In the genomic region with DNA sequence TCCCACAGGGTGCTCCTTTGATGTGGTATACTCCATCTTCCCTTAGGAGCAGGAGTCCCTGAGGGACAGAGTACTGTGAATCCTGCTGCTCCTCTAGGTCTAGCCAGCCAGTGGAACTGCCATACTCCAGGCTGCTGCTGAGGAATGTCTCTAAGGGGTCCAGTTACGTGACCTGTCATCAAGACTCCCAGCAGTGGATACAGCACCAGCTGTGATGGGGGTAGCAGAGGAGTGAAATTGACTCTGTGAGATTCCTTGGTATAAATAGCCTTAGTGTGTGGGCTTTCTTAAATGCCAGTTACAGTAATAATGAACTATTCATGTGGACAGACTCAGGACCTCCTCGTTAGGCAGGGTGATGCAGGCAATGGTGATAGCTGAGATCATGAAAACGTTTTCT, we compare ENCODE assay signal across 28 cellular contexts.
"Had no signal": no experiment of that assay in that cellular context is flagged by ENCODE, and none has a peak within 500 bp of the region (broad histone marks: within the 10 kb centered on the region; RNA-seq: fewer than 3 reads in every experiment).

No MANE protein-coding gene starts in this region.

- DNase-seq: activated B cell treated with CpG ODN at 0.5 μM for 24 hours; activated CD4-positive, alpha-beta T cell treated with anti-CD3 and anti-CD28 coated beads, Interleukin-2, amount 50 U/mL, for 1 hour; activated CD8-positive, alpha-beta T cell treated with anti-CD3 and anti-CD28 coated beads for 36 hours; activated naive CD8-positive, alpha-beta T cell treated with anti-CD3 and anti-CD28 coated beads, Interleukin-2, amount 50 U/mL, for 24 hours; activated T-cell treated with anti-CD3 and anti-CD28 coated beads, Interleukin-2, amount 50 U/mL, for 4 hours; amygdala; dermis blood vessel endothelial cell; effector CD4-positive, alpha-beta T cell; foreskin keratinocyte; islet precursor cell; left ventricle myocardium superior; mammary epithelial cell; midbrain; natural killer cell; right lobe of liver; small intestine; stimulated activated CD4-positive, alpha-beta T cell treated with anti-CD3 and anti-CD28 coated beads, Interleukin-4, amount 100 ng/mL, for 24 hours; SW 1271; T-helper 9 cell; trophoblast cell had no signal

- ATAC-seq: activated CD8-positive, alpha-beta T cell treated with anti-CD3 and anti-CD28 coated beads for 36 hours; activated naive CD8-positive, alpha-beta T cell treated with anti-CD3 and anti-CD28 coated beads, Interleukin-2, amount 50 U/mL, for 24 hours; activated T-cell treated with anti-CD3 and anti-CD28 coated beads, Interleukin-2, amount 50 U/mL, for 4 hours; activated T-helper 17 cell treated with anti-CD3 and anti-CD28 coated beads, Interleukin-2, amount 50 U/mL, for 72 hours; foreskin keratinocyte; left ventricle myocardium superior; natural killer cell; right lobe of liver; stimulated activated effector memory CD8-positive, alpha-beta T cell treated with anti-CD3 and anti-CD28 coated beads, Interleukin-12 subunit alpha, Interleukin-12 subunit beta, amount 100 ng/mL, for 72 hours had no signal

- H3K27ac ChIP-seq: esophagus muscularis mucosa, foreskin keratinocyte, right lobe of liver, thoracic aorta had no signal

- H3K4me3 ChIP-seq: esophagus muscularis mucosa, right lobe of liver, thoracic aorta had no signal

- H3K27ac Mint-ChIP-seq: activated B cell treated with CpG ODN at 0.5 μM for 24 hours; activated CD8-positive, alpha-beta T cell treated with anti-CD3 and anti-CD28 coated beads for 36 hours; activated naive CD4-positive, alpha-beta T cell treated with anti-CD3 and anti-CD28 coated beads, Interleukin-2, amount 50 U/mL, for 24 hours; activated naive CD8-positive, alpha-beta T cell treated with anti-CD3 and anti-CD28 coated beads, Interleukin-2, amount 50 U/mL, for 24 hours; activated T-helper 17 cell treated with anti-CD3 and anti-CD28 coated beads, Interleukin-2, amount 50 U/mL, for 72 hours; natural killer cell; stimulated activated effector memory CD8-positive, alpha-beta T cell treated with anti-CD3 and anti-CD28 coated beads, Interleukin-12 subunit alpha, Interleukin-12 subunit beta, amount 100 ng/mL, for 72 hours; stimulated activated naive CD8-positive, alpha-beta T cell treated with anti-CD3 and anti-CD28 coated beads, Interleukin-15, Interleukin-2, amounts not matched to agents 100 ng/mL and 50 ng/mL, for 24 hours; T-helper 1 cell treated with Interleukin-12 subunit alpha and Interleukin-12 subunit beta and Interleukin-4 antibody, amounts not matched to agents 30 μg/mL and 1 μg/mL, for 36 hours had no signal

- H3K36me3 Mint-ChIP-seq: activated naive CD4-positive, alpha-beta T cell treated with anti-CD3 and anti-CD28 coated beads, Interleukin-2, amount 50 U/mL, for 24 hours; natural killer cell; stimulated activated effector memory CD8-positive, alpha-beta T cell treated with anti-CD3 and anti-CD28 coated beads, Interleukin-12 subunit alpha, Interleukin-12 subunit beta, amount 100 ng/mL, for 72 hours had no signal

- H3K36me3 ChIP-seq: esophagus muscularis mucosa, right lobe of liver, thoracic aorta had no signal

- H3K27me3 ChIP-seq: esophagus muscularis mucosa, foreskin keratinocyte, right lobe of liver had no signal

- H3K4me1 ChIP-seq: esophagus muscularis mucosa, foreskin keratinocyte, right lobe of liver had no signal

- H3K4me3 Mint-ChIP-seq: activated B cell treated with CpG ODN at 0.5 μM for 24 hours; activated CD8-positive, alpha-beta T cell treated with anti-CD3 and anti-CD28 coated beads for 36 hours; activated naive CD4-positive, alpha-beta T cell treated with anti-CD3 and anti-CD28 coated beads, Interleukin-2, amount 50 U/mL, for 24 hours; activated naive CD8-positive, alpha-beta T cell treated with anti-CD3 and anti-CD28 coated beads, Interleukin-2, amount 50 U/mL, for 24 hours; activated T-cell treated with anti-CD3 and anti-CD28 coated beads, Interleukin-2, amount 50 U/mL, for 4 hours; activated T-helper 17 cell treated with anti-CD3 and anti-CD28 coated beads, Interleukin-2, amount 50 U/mL, for 72 hours; central memory CD8-positive, alpha-beta T cell; stimulated activated effector memory CD8-positive, alpha-beta T cell treated with anti-CD3 and anti-CD28 coated beads, Interleukin-12 subunit alpha, Interleukin-12 subunit beta, amount 100 ng/mL, for 72 hours; stimulated activated naive CD8-positive, alpha-beta T cell treated with anti-CD3 and anti-CD28 coated beads, Interleukin-15, Interleukin-2, amounts not matched to agents 100 ng/mL and 50 ng/mL, for 24 hours; T-helper 1 cell treated with Interleukin-12 subunit alpha and Interleukin-12 subunit beta and Interleukin-4 antibody, amounts not matched to agents 30 μg/mL and 1 μg/mL, for 36 hours had no signal

- H3K9me3 ChIP-seq: esophagus muscularis mucosa, right lobe of liver, thoracic aorta had no signal

- H3K27me3 Mint-ChIP-seq: activated B cell treated with CpG ODN at 0.5 μM for 24 hours; activated CD8-positive, alpha-beta T cell treated with anti-CD3 and anti-CD28 coated beads for 36 hours; activated naive CD4-positive, alpha-beta T cell treated with anti-CD3 and anti-CD28 coated beads, Interleukin-2, amount 50 U/mL, for 24 hours; activated naive CD8-positive, alpha-beta T cell treated with anti-CD3 and anti-CD28 coated beads, Interleukin-2, amount 50 U/mL, for 24 hours; activated T-helper 17 cell treated with anti-CD3 and anti-CD28 coated beads, Interleukin-2, amount 50 U/mL, for 72 hours; central memory CD8-positive, alpha-beta T cell; stimulated activated naive CD8-positive, alpha-beta T cell treated with anti-CD3 and anti-CD28 coated beads, Interleukin-15, Interleukin-2, amounts not matched to agents 100 ng/mL and 50 ng/mL, for 24 hours had no signal

- H3K9me3 Mint-ChIP-seq: activated B cell treated with CpG ODN at 0.5 μM for 24 hours; activated CD8-positive, alpha-beta T cell treated with anti-CD3 and anti-CD28 coated beads for 36 hours; activated naive CD4-positive, alpha-beta T cell treated with anti-CD3 and anti-CD28 coated beads, Interleukin-2, amount 50 U/mL, for 24 hours; activated T-helper 17 cell treated with anti-CD3 and anti-CD28 coated beads, Interleukin-2, amount 50 U/mL, for 72 hours; central memory CD8-positive, alpha-beta T cell; natural killer cell; stimulated activated effector memory CD8-positive, alpha-beta T cell treated with anti-CD3 and anti-CD28 coated beads, Interleukin-12 subunit alpha, Interleukin-12 subunit beta, amount 100 ng/mL, for 72 hours; stimulated activated naive CD8-positive, alpha-beta T cell treated with anti-CD3 and anti-CD28 coated beads, Interleukin-15, Interleukin-2, amounts not matched to agents 100 ng/mL and 50 ng/mL, for 24 hours had no signal

- H3K4me1 Mint-ChIP-seq: activated B cell treated with CpG ODN at 0.5 μM for 24 hours; activated naive CD4-positive, alpha-beta T cell treated with anti-CD3 and anti-CD28 coated beads, Interleukin-2, amount 50 U/mL, for 24 hours; activated naive CD8-positive, alpha-beta T cell treated with anti-CD3 and anti-CD28 coated beads, Interleukin-2, amount 50 U/mL, for 24 hours; activated T-helper 17 cell treated with anti-CD3 and anti-CD28 coated beads, Interleukin-2, amount 50 U/mL, for 72 hours; central memory CD8-positive, alpha-beta T cell had no signal
